In genomic region chr4:140252742-140253555, GRCh38 we compare ENCODE assay signal across 8 cellular contexts.
DNase-seq lines count a peak whose midpoint lies in the region; ATAC-seq and TF ChIP-seq lines count a peak whose summit lies in the region.

No MANE protein-coding gene starts in this region.

- H3K4me1 Mint-ChIP-seq in endodermal cell, result peaks cover 54% of the 10 kb centered on the region

- H3K27me3 Mint-ChIP-seq in endodermal cell (ENCODE audit: insufficient read depth), result peaks cover 7% of the 10 kb centered on the region

- WGBS in endodermal cell (ENCODE audit: insufficient coverage in 1 of 2, insufficient read length in 1 of 2), 2 experiments, result 1% methylated on average over 71 of the region's 72 CpGs; no CpG with 5 or more reads in 1 of the 2 experiments

- peak overlapping the region; percentile 55 for H3K4me3 Mint-ChIP-seq in endodermal cell

- H3K9ac ChIP-seq in endodermal cell (ENCODE audit: extremely low read depth, low read length, poor library complexity, severe bottlenecking), result peak overlapping the region; percentile 63

- peak overlapping the region; percentile 2 for H3K27ac Mint-ChIP-seq in endodermal cell

- peak; percentile 99 for TF ChIP-seq CTCF in endodermal cell (conservative IDR thresholded peaks at IDR 0.05)

- H3K4me1 ChIP-seq in endodermal cell (ENCODE audit: control insufficient read depth, insufficient read depth, low read length), result peaks cover 20% of the 10 kb centered on the region

- peak; percentile 7 for DNase-seq in SIG-M5 treated with dmso at 0.1 percent for 504 hours (lab: John Stamatoyannopoulos, UW; ENCODE audit: unreplicated experiment)
- DNase-seq in SIG-M5 (lab: John Stamatoyannopoulos, UW), result no peak
- peak; percentile 18 for DNase-seq in NCI-H82 treated with DMSO at 0.1 percent for 48 hours (lab: John Stamatoyannopoulos, UW; ENCODE audit: unreplicated experiment)
- peak; percentile 69 for DNase-seq in activated CD8-positive, alpha-beta memory T cell treated with anti-CD3 and anti-CD28 coated beads, Interleukin-2, amount 50 U/mL, for 4 hours
- peak; percentile 97 for DNase-seq in endodermal cell
- peak; percentile 92 for DNase-seq in mesenteric fat pad (ENCODE audit: low spot score)
- peak; percentile 32 for DNase-seq in stimulated activated CD8-positive, alpha-beta memory T cell treated with anti-CD3 and anti-CD28 coated beads, Interleukin-15, amount 100 ng/mL, for 1 hour (ENCODE audit: low read depth)

- H3K9me3 Mint-ChIP-seq in endodermal cell, result no peaks in the 10 kb centered on the region

- peak; percentile 72 for ATAC-seq in HG03354 (IDR thresholded peaks at IDR 0.05; ENCODE audit: poor library complexity, severe bottlenecking, unreplicated experiment)

- H3K27ac ChIP-seq in endodermal cell (ENCODE audit: low read depth, low read length), result peak overlapping the region; percentile 80

- peak overlapping the region; percentile 72 for H3K4me3 ChIP-seq in endodermal cell (ENCODE audit: low read length)

- H3K27me3 ChIP-seq in endodermal cell (ENCODE audit: control insufficient read depth, insufficient read depth, low read length, poor library complexity, severe bottlenecking), result peaks cover 2% of the 10 kb centered on the region

- no peaks in the 10 kb centered on the region for H3K9me3 ChIP-seq in endodermal cell (ENCODE audit: control insufficient read depth, low read length)

- H3K36me3 Mint-ChIP-seq in endodermal cell (ENCODE audit: low read depth), result no peaks in the 10 kb centered on the region

- H3K36me3 ChIP-seq in endodermal cell (ENCODE audit: control insufficient read depth, insufficient read depth, low read length), result no peaks in the 10 kb centered on the region
